Comparison of ENCODE assay signal across 7 cellular contexts in genomic region chr1:24643362-24644346, GRCh38. TPM values are rescaled to one million over a fixed set of nuclear protein-coding genes. Genes with fewer than 3 reads are reported as not detected.
DNase-seq lines count a peak whose midpoint lies in the region; ATAC-seq, FAIRE-seq and TF ChIP-seq lines count a peak whose summit lies in the region.

No MANE protein-coding gene starts in this region.

- H3K4me1 Mint-ChIP-seq in activated B cell treated with CpG ODN at 0.5 μM for 24 hours, result peaks cover 38% of the 10 kb centered on the region
- peaks cover 26 to 65% (median 57%) of the 10 kb centered on the region in 7 donors for H3K4me1 Mint-ChIP-seq in naive thymus-derived CD4-positive, alpha-beta T cell

- H3K9me3 ChIP-seq in esophagus (ENCODE audit: control insufficient read depth in 2 of 2, insufficient read depth in 1 of 2, low read depth in 1 of 2, low read length in 1 of 2) (no peaks in the 10 kb centered on the region), vagina (no peaks in the 10 kb centered on the region)
- no peaks in the 10 kb centered on the region for H3K9me3 ChIP-seq in naive thymus-derived CD4-positive, alpha-beta T cell (ENCODE audit: control insufficient read depth in 2 of 3, low read length in 3 of 3)

- H3K4me1 ChIP-seq in esophagus (ENCODE audit: control insufficient read depth in 2 of 2, insufficient read depth in 2 of 2, low read length in 1 of 2) (peaks cover 5% of the 10 kb centered on the region in 2 donors), vagina (peaks cover 43% of the 10 kb centered on the region)
- peaks cover 26 to 32% of the 10 kb centered on the region in 2 donors for H3K4me1 ChIP-seq in naive thymus-derived CD4-positive, alpha-beta T cell (ENCODE audit: control insufficient read depth in 2 of 2, insufficient read depth in 2 of 2, low read length in 2 of 2)

- intact Hi-C loops in activated B cell treated with CpG ODN at 0.5 μM for 24 hours (cut with micrococcal nuclease) (loop anchor here (2.0 to 10.0 kb wide), 9 partner anchors 101 to 1231 kb away; partner anchors contain the start of genes CLIC4, PAQR7, RCAN3 and SYF2), vagina (cut with DNase I) (no loop called here)
- intact Hi-C loops in naive thymus-derived CD4-positive, alpha-beta T cell (cut with micrococcal nuclease), result loop anchor here (1.0 to 10.0 kb wide), 22 partner anchors 56 to 1299 kb away; partner anchors contain the start of genes CLIC4 (in 2 of the 2), PNRC2 (in 2 of the 2), SRSF10 (in 2 of the 2) and SYF2 (in 2 of the 2)

- no peak for TF ChIP-seq POLR2A in vagina (IDR thresholded peaks at IDR 0.05)

- no peaks in the 10 kb centered on the region for H3K27me3 Mint-ChIP-seq in activated B cell treated with CpG ODN at 0.5 μM for 24 hours
- H3K27me3 Mint-ChIP-seq in naive thymus-derived CD4-positive, alpha-beta T cell, result no peaks in the 10 kb centered on the region

- peak overlapping the region; percentile 91 for H3K4me3 ChIP-seq in esophagus (ENCODE audit: low read depth in 1 of 2, low read length in 2 of 2)
- H3K4me3 ChIP-seq in naive thymus-derived CD4-positive, alpha-beta T cell (ENCODE audit: low read length), result peak overlapping the region; percentile 79
- H3K4me3 ChIP-seq in vagina, result peak overlapping the region; percentile 66 to 98

- peaks cover 2% of the 10 kb centered on the region in 2 donors for H3K36me3 ChIP-seq in esophagus (ENCODE audit: control insufficient read depth in 2 of 2, insufficient read depth in 2 of 2, low read length in 1 of 2)
- H3K36me3 ChIP-seq in naive thymus-derived CD4-positive, alpha-beta T cell (ENCODE audit: control insufficient read depth in 2 of 3, insufficient read depth in 3 of 3, low read length in 3 of 3), result peaks cover 14 to 36% (median 22%) of the 10 kb centered on the region in 3 experiments
- peaks cover 5 to 29% of the 10 kb centered on the region in 2 donors for H3K36me3 ChIP-seq in vagina

- peak; percentile 20 for ATAC-seq in GM21360 (IDR thresholded peaks at IDR 0.05; ENCODE audit: unreplicated experiment)
- ATAC-seq in activated B cell treated with CpG ODN at 0.5 μM for 24 hours (ENCODE audit: low read depth), result peak; percentile 8
- peak; percentile 4 for ATAC-seq in naive thymus-derived CD4-positive, alpha-beta T cell

- WGBS in esophagus, 2 donors, result 0% methylated on average over 55 to 62 of the region's 62 CpGs

- peak; percentile 47 for DNase-seq in ELF-1 (ENCODE audit: low read depth, low spot score)
- peak; percentile 22 for DNase-seq in HTR-8/SVneo (ENCODE audit: insufficient read length, low spot score)
- DNase-seq in activated B cell treated with CpG ODN at 0.5 μM for 24 hours, result no peak
- peak in 4 of 9 donors; percentile 3 to 74 (median 30) for DNase-seq in naive thymus-derived CD4-positive, alpha-beta T cell
- DNase-seq in vagina (ENCODE audit: extremely low spot score in 2 of 2), result peak in 1 of 2 donors; percentile 88

- FAIRE-seq in HTR-8/SVneo (lab: Jason Lieb, UNC), result no peak

- CTCF ChIA-PET in activated B cell treated with CpG ODN at 0.5 μM for 24 hours (lab: Charles Lee), result no interaction called here
- CTCF ChIA-PET in naive thymus-derived CD4-positive, alpha-beta T cell (lab: Charles Lee), result interaction anchor here (0.6 to 1.0 kb wide), 2 partner anchors 13 to 1591 kb away, joined by 3 read pairs; partner anchors contain the start of gene CEP85

- peaks cover 47% of the 10 kb centered on the region for H3K36me3 Mint-ChIP-seq in activated B cell treated with CpG ODN at 0.5 μM for 24 hours (ENCODE audit: low read depth)
- H3K36me3 Mint-ChIP-seq in naive thymus-derived CD4-positive, alpha-beta T cell, result peaks cover 8 to 27% (median 20%) of the 10 kb centered on the region in 5 donors

- H3K27me3 ChIP-seq in esophagus (ENCODE audit: control insufficient read depth in 1 of 2, insufficient read depth in 2 of 2, low read length in 2 of 2), result no peaks in the 10 kb centered on the region
- no peaks in the 10 kb centered on the region for H3K27me3 ChIP-seq in naive thymus-derived CD4-positive, alpha-beta T cell (ENCODE audit: control insufficient read depth in 2 of 2, insufficient read depth in 2 of 2, low read length in 2 of 2)
- no peaks in the 10 kb centered on the region for H3K27me3 ChIP-seq in vagina

- H3K27ac Mint-ChIP-seq in activated B cell treated with CpG ODN at 0.5 μM for 24 hours, result peak overlapping the region; percentile 99
- peak overlapping the region; percentile 87 to 100 (median 98) for H3K27ac Mint-ChIP-seq in naive thymus-derived CD4-positive, alpha-beta T cell

- no peak for TF ChIP-seq CTCF in activated B cell treated with CpG ODN at 0.5 μM for 24 hours (IDR thresholded peaks at IDR 0.05)
- TF ChIP-seq CTCF in vagina (IDR thresholded peaks at IDR 0.05), result no peak

- no peaks in the 10 kb centered on the region for H3K9me3 Mint-ChIP-seq in activated B cell treated with CpG ODN at 0.5 μM for 24 hours
- no peaks in the 10 kb centered on the region for H3K9me3 Mint-ChIP-seq in naive thymus-derived CD4-positive, alpha-beta T cell

- POLR2A ChIA-PET in activated B cell treated with CpG ODN at 0.5 μM for 24 hours (lab: Charles Lee), result interaction anchor here (0.6 to 2.6 kb wide), 11 partner anchors 83 to 746 kb away, joined by 3 to 16 read pairs (median 4); partner anchors contain the start of genes NIPAL3, RCAN3, RSRP1 and SYF2
- POLR2A ChIA-PET in naive thymus-derived CD4-positive, alpha-beta T cell (lab: Charles Lee), result interaction anchor here (0.6 to 1.7 kb wide), 9 partner anchors 12 to 614 kb away, joined by 3 to 7 read pairs (median 3); partner anchors contain the start of genes CLIC4, RCAN3 and SYF2

- peak overlapping the region; percentile 96 for H3K4me3 Mint-ChIP-seq in activated B cell treated with CpG ODN at 0.5 μM for 24 hours
- H3K4me3 Mint-ChIP-seq in naive thymus-derived CD4-positive, alpha-beta T cell, result peak overlapping the region; percentile 88 to 100 (median 95)

- peak overlapping the region; percentile 81 to 96 for H3K27ac ChIP-seq in esophagus (ENCODE audit: low read depth in 2 of 2, low read length in 1 of 2)
- H3K27ac ChIP-seq in naive thymus-derived CD4-positive, alpha-beta T cell (ENCODE audit: low read depth, low read length), result peak overlapping the region; percentile 98
- peak overlapping the region; percentile 100 for H3K27ac ChIP-seq in vagina

RNA-seq across cellular contexts. Expression of gene SRRM1, which starts 0.6 kb away (rescaled TPM):
- total RNA-seq in activated B cell treated with CpG ODN at 0.5 μM for 24 hours, result 214 and 220 TPM in 2 replicates
- 10 to 100 TPM; 28.8 to 37.6 TPM for polyA plus RNA-seq in esophagus
- 100 to 1,000 TPM; 188 to 342 (median 246) TPM for total RNA-seq in naive thymus-derived CD4-positive, alpha-beta T cell
- polyA plus RNA-seq in naive thymus-derived CD4-positive, alpha-beta T cell, result 100 to 1,000 TPM; 173 to 261 TPM
- total RNA-seq in vagina, result 93.1 TPM
